Comparison of ENCODE assay signal across 19 cellular contexts in the genomic region with DNA sequence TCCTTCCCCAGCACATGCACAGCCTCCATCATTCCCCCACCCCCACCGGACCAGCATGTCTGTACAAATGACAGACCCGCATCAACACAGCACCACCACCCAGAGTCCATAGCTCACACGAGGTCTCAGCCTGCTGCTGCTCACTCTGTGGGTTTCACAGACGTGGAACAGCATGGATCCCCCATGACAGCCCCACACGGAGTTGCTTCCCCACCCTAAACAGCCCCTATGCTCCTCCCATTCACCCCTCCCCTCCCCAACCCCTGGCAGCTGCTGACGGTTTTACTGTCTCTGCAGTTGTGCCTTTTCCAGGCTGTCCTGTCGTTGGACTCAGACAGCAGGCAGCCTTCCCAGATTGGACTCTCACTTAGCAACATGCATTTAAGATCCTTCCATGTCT.
DNase-seq lines count a peak whose midpoint lies in the region; ATAC-seq and TF ChIP-seq lines count a peak whose summit lies in the region.
"Had no signal": no experiment of that assay in that cellular context is flagged by ENCODE, and none has a peak within 500 bp of the region (broad histone marks: within the 10 kb centered on the region; RNA-seq: fewer than 3 reads in every experiment).

No MANE protein-coding gene starts in this region.

- no peak overlapping the region for H2BK120ac ChIP-seq in trophoblast cell (ENCODE audit: insufficient read depth, low read length, poor library complexity)

- no peak for TF ChIP-seq EP300 in SK-N-SH (IDR thresholded peaks at IDR 0.05; ENCODE audit: borderline replicate concordance in 1 of 2, low read depth in 1 of 2, low read length in 1 of 2)

- H3K27ac ChIP-seq in SK-N-SH (ENCODE audit: low read depth in 2 of 2, low read length in 1 of 2) = peak overlapping the region in 1 of 2 experiments; percentile 14; a peak in 1 of 4 replicates
- H3K27ac ChIP-seq in hepatocyte = no peak overlapping the region
- no peak overlapping the region for H3K27ac ChIP-seq in trophoblast cell (ENCODE audit: low read depth, low read length)
- H3K27ac ChIP-seq: brain microvascular endothelial cell, SK-N-MC had no signal

- no peaks in the 10 kb centered on the region for H3K79me1 ChIP-seq in trophoblast cell (ENCODE audit: low read length)

- H3K9me3 ChIP-seq in SK-N-SH = no peaks in the 10 kb centered on the region
- H3K9me3 ChIP-seq in hepatocyte (ENCODE audit: low read depth) = no peaks in the 10 kb centered on the region
- no peaks in the 10 kb centered on the region for H3K9me3 ChIP-seq in trophoblast cell (ENCODE audit: insufficient read depth, low read depth, low read length)

- H2AK5ac ChIP-seq in trophoblast cell (ENCODE audit: low read length) = no peak overlapping the region

- H3K9me2 ChIP-seq in SK-N-SH (no peaks in the 10 kb centered on the region), hepatocyte (replicated peaks; ENCODE audit: insufficient read depth) (no peaks in the 10 kb centered on the region)

- no peak overlapping the region for H3K9ac ChIP-seq in SK-N-SH
- no peak overlapping the region for H3K9ac ChIP-seq in trophoblast cell (ENCODE audit: low read length)

- ATAC-seq in HG03108 (IDR thresholded peaks at IDR 0.05; ENCODE audit: unreplicated experiment) (no peak), HG03045 (IDR thresholded peaks at IDR 0.05; ENCODE audit: unreplicated experiment) (no peak)
- ATAC-seq: effector memory CD8-positive, alpha-beta T cell; GM23338; HepG2 had no signal

- no peak overlapping the region for H3K18ac ChIP-seq in trophoblast cell (ENCODE audit: low read length)

- H3F3A ChIP-seq in SK-N-SH (replicated peaks; ENCODE audit: insufficient read depth) = peaks cover 11% of the 10 kb centered on the region

- no peak for TF ChIP-seq CTCF in SK-N-SH (IDR thresholded peaks at IDR 0.05)
- TF ChIP-seq CTCF in hepatocyte (IDR thresholded peaks at IDR 0.05; ENCODE audit: poor library complexity) = no peak
- no peak for TF ChIP-seq CTCF in GM10248 (IDR thresholded peaks at IDR 0.05; ENCODE audit: control extremely low read depth, extremely low read depth, low read depth, missing control alignments)

- H3K36me3 ChIP-seq in SK-N-SH (replicated peaks in 1 of 2; ENCODE audit: control insufficient read depth in 1 of 2, insufficient read depth in 2 of 2, low read length in 1 of 2) (no peaks in the 10 kb centered on the region), hepatocyte (replicated peaks; ENCODE audit: insufficient read depth, low read depth) (no peaks in the 10 kb centered on the region), trophoblast cell (ENCODE audit: control insufficient read depth in 1 of 2, insufficient read depth in 2 of 2, low read length in 2 of 2) (no peaks in the 10 kb centered on the region)
- H3K36me3 ChIP-seq: brain microvascular endothelial cell had no signal

- no peak for TF ChIP-seq RAD21 in SK-N-SH (IDR thresholded peaks at IDR 0.05; ENCODE audit: low read length)

- POLR2A ChIA-PET in SK-N-SH (lab: Yijun Ruan, JAX) = no interaction called here
- POLR2A ChIA-PET in GM10248 (lab: Yijun Ruan, JAX) = no interaction called here

- H4K8ac ChIP-seq in trophoblast cell (ENCODE audit: low read depth, low read length) = no peak overlapping the region

- WGBS in SK-N-SH (ENCODE audit: low lambda C conversion rate) = 52% methylated on average over 6 of the region's 7 CpGs
- 44% methylated on average over 7 of the region's 7 CpGs for WGBS in hepatocyte (ENCODE audit: low lambda C conversion rate, missing lambda C conversion rate)
- no CpG with 5 or more reads among the region's 7 CpGs for WGBS in trophoblast cell (ENCODE audit: extremely low coverage, insufficient coverage, insufficient read length)

- H4K20me1 ChIP-seq in SK-N-SH (ENCODE audit: insufficient read depth) (peaks cover 77% of the 10 kb centered on the region), hepatocyte (ENCODE audit: insufficient read depth, poor library complexity, severe bottlenecking) (peaks cover 60% of the 10 kb centered on the region)

- H3K4me3 ChIP-seq in SK-N-SH (ENCODE audit: low read depth in 2 of 2, low read length in 1 of 2) (no peak overlapping the region), hepatocyte (no peak overlapping the region), trophoblast cell (ENCODE audit: low read depth, low read length) (no peak overlapping the region)
- H3K4me3 ChIP-seq: GM23338, SK-N-MC had no signal

- no peak overlapping the region for H2AFZ ChIP-seq in SK-N-SH (ENCODE audit: low read depth)
- H2AFZ ChIP-seq in hepatocyte = no peak overlapping the region
- no peak overlapping the region for H2AFZ ChIP-seq in trophoblast cell (ENCODE audit: insufficient read depth, low read length, poor library complexity)
- H2AFZ ChIP-seq: GM23338 had no signal

- H3K79me2 ChIP-seq in SK-N-SH (ENCODE audit: insufficient read depth) (peaks cover 18% of the 10 kb centered on the region; the same call in 1 of the 2 replicates), hepatocyte (peaks cover 30% of the 10 kb centered on the region), trophoblast cell (ENCODE audit: control insufficient read depth, insufficient read depth, low read length, poor library complexity) (no peaks in the 10 kb centered on the region)

- peaks cover 0 to 35% of the 10 kb centered on the region in 2 experiments; a peak in 2 of 4 replicates for H3K4me1 ChIP-seq in SK-N-SH (ENCODE audit: control insufficient read depth in 1 of 2, insufficient read depth in 2 of 2, low read depth in 1 of 2, low read length in 1 of 2)
- H3K4me1 ChIP-seq in hepatocyte (ENCODE audit: insufficient read depth) = no peaks in the 10 kb centered on the region
- H3K4me1 ChIP-seq in trophoblast cell (ENCODE audit: control insufficient read depth in 1 of 2, insufficient read depth in 2 of 2, low read length in 2 of 2) = peaks cover 6 to 20% of the 10 kb centered on the region in 2 experiments

- no peak overlapping the region for H3K14ac ChIP-seq in trophoblast cell (ENCODE audit: low read length)

- no peak overlapping the region for H2BK12ac ChIP-seq in trophoblast cell (ENCODE audit: low read length)

- no peak overlapping the region for H4K91ac ChIP-seq in trophoblast cell (ENCODE audit: low read depth, low read length)

- peak; percentile 70 for DNase-seq in Ammon's horn (ENCODE audit: low spot score)
- DNase-seq in SK-N-SH = peak; percentile 79
- peak; percentile 29 for DNase-seq in hepatocyte (ENCODE audit: low spot score)
- peak; percentile 69 to 74 for DNase-seq in trophoblast cell
- no peak for DNase-seq in GM10248 (ENCODE audit: extremely low spot score)
- no peak for DNase-seq in glomerular visceral epithelial cell (ENCODE audit: extremely low spot score)
- DNase-seq: activated gamma-delta T cell treated with Interleukin-2 at 50 U/mL for 16 hours; brain microvascular endothelial cell; DMS153; effector memory CD8-positive, alpha-beta T cell; naive B cell; NCI-H1092; NCI-H2227 treated with DMSO at 0.1 percent for 48 hours; small intestine had no signal

- H4K12ac ChIP-seq in trophoblast cell (ENCODE audit: low read depth, low read length) = no peak overlapping the region

- H3K4me2 ChIP-seq in SK-N-SH = no peak overlapping the region
- H3K4me2 ChIP-seq in hepatocyte = peak overlapping the region; percentile 44
- no peak overlapping the region for H3K4me2 ChIP-seq in trophoblast cell (ENCODE audit: low read length)
- H3K4me2 ChIP-seq: GM23338 had no signal

- CTCF ChIA-PET in SK-N-SH (lab: Yijun Ruan, JAX) = interaction anchor here (0.9 to 3.7 kb wide), 5 partner anchors 11 to 267 kb away, joined by 3 to 19 read pairs (median 4); no protein-coding TSS in a partner anchor
- CTCF ChIA-PET in GM10248 (lab: Yijun Ruan, JAX) = no interaction called here

- H2BK5ac ChIP-seq in trophoblast cell (ENCODE audit: low read depth, low read length, poor library complexity) = no peak overlapping the region

- no peak overlapping the region for H3K4ac ChIP-seq in trophoblast cell (ENCODE audit: low read depth, low read length)

- H3K23ac ChIP-seq in trophoblast cell (ENCODE audit: low read length) = no peak overlapping the region

- H3K27me3 ChIP-seq in SK-N-SH (ENCODE audit: insufficient read depth) (no peaks in the 10 kb centered on the region), hepatocyte (no peaks in the 10 kb centered on the region), trophoblast cell (ENCODE audit: insufficient read depth, low read length) (no peaks in the 10 kb centered on the region)
- H3K27me3 ChIP-seq: brain microvascular endothelial cell had no signal

TF ChIP-seq in SK-N-SH, 30 proteins besides CTCF, POLR2A, EP300 and RAD21:
- TF ChIP-seq FOSL2 (IDR thresholded peaks at IDR 0.05; ENCODE audit: borderline replicate concordance, low read depth) = no peak
- peak; percentile 50; the same call in 1 of the 2 replicates for TF ChIP-seq MXI1 (IDR thresholded peaks at IDR 0.05; ENCODE audit: low read depth, low read length)

Comparison
In these comparisons a context has a peak if more than half of its experiments do, and no peak if none do; other contexts are left out.
1. DNase-seq: peak in Ammon's horn (single experiment), SK-N-SH (single experiment), hepatocyte (single experiment) and trophoblast cell (2 of 2); none in GM10248 (single experiment) and glomerular visceral epithelial cell (single experiment).